ENCODE assay signal across 1 cellular context in the genomic region with DNA sequence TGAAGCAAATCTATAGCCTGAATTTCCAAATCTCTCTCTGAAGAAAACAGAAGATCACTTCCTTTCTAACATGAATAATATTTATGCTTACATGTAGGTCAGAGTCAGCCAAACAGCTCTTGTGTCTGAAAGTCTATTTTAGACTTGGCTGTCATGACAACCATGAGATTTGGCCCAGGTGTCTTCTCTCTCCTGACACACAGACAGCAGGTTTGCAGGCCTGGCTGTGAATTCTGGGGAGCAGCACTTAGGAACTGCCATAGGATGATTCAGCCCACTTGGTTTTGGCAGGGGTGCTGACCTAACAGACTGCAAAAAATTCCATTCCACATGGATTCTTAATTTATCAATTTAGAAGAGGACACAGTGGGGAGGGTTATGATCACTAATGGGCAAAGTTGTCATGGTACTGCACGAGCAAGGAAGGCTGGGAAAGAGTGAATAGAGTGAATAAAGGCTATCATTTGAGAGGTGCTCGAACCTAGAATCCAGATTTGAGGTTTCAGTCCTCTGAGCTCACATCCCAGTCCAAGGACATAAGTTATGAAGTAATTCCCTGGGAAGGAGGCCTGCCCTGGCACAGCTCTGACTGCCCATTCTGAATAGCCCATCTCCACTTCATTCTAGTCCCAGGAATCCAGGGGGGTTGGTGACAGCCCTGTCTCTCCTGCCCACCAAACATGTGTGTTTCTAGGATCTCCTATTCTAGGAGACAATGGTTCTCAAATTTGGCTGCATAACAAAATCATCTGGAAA.
TF ChIP-seq lines count a peak whose summit lies in the region.

No MANE protein-coding gene starts in this region.

TF ChIP-seq in H1, 55 proteins besides CTCF, POLR2A, EP300 and RAD21:
- TF ChIP-seq TEAD4 (IDR thresholded peaks at IDR 0.05; ENCODE audit: low read depth, low read length), result no peak
- TF ChIP-seq TCF12 (IDR thresholded peaks at IDR 0.05; ENCODE audit: low read depth, low read length), result no peak
- TF ChIP-seq SRF (IDR thresholded peaks at IDR 0.05; ENCODE audit: low read depth, low read length), result no peak
- no peak for TF ChIP-seq BACH1 (IDR thresholded peaks at IDR 0.05; ENCODE audit: low read length)
- no peak for TF ChIP-seq TAF1 (IDR thresholded peaks at IDR 0.05; ENCODE audit: low read depth, low read length)
- no peak for TF ChIP-seq TBP (IDR thresholded peaks at IDR 0.05; ENCODE audit: low read depth, low read length)
- no peak for TF ChIP-seq RXRA (IDR thresholded peaks at IDR 0.05; ENCODE audit: insufficient read depth, low read depth, low read length)
- TF ChIP-seq GABPA (IDR thresholded peaks at IDR 0.05; ENCODE audit: borderline replicate concordance, insufficient read depth, low read length), result no peak
- TF ChIP-seq RBBP5 (IDR thresholded peaks at IDR 0.05; ENCODE audit: borderline replicate concordance, low read depth, low read length), result no peak
- no peak for TF ChIP-seq SP4 (IDR thresholded peaks at IDR 0.05; ENCODE audit: low read length)
- no peak for TF ChIP-seq ZNF274 (IDR thresholded peaks at IDR 0.05; ENCODE audit: borderline replicate concordance, extremely low read depth, low read length)
- no peak for TF ChIP-seq JUN (IDR thresholded peaks at IDR 0.05; ENCODE audit: low read depth, low read length)
- TF ChIP-seq CHD2 (IDR thresholded peaks at IDR 0.05; ENCODE audit: low read length), result no peak
- no peak for TF ChIP-seq CTBP2 (IDR thresholded peaks at IDR 0.05; ENCODE audit: borderline replicate concordance, insufficient read depth, insufficient read length, low read length)
- no peak for TF ChIP-seq JUND (IDR thresholded peaks at IDR 0.05; ENCODE audit: low read length)
- TF ChIP-seq POLR2AphosphoS5 (IDR thresholded peaks at IDR 0.05; ENCODE audit: low read depth, low read length), result no peak
- no peak for TF ChIP-seq CBX8 (IDR thresholded peaks at IDR 0.05; ENCODE audit: borderline replicate concordance, low read depth, low read length)
- TF ChIP-seq GTF2F1 (IDR thresholded peaks at IDR 0.05; ENCODE audit: borderline replicate concordance, low read depth, low read length), result no peak
